ENCODE assay signal across 1 cellular context in the genomic region with DNA sequence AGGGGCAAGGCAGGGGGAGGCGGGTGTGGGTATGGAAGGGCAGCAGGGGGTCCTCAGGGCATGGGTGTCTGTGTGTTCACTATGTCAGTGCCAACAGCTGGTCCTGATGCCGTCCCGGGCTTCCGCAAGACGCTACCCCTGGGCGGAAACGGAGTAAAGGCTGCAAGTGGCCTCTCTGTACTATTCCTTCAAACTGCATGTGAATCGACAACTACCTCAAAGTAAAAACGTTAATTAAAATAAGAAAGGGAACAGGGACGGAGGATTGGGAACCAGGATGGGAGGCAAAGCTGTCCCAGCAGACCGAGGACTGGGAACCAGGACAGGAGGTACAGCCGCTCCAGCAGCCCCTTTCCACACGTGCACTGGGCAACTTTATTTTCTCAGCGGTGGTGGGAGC.
A peak's percentile ranks its signal among the peaks of the same experiment; 100 is the strongest.
TF ChIP-seq lines count a peak whose summit lies in the region.

No MANE protein-coding gene starts in this region.

TF ChIP-seq in H1, 55 proteins besides CTCF, POLR2A, EP300 and RAD21:
- TF ChIP-seq TBP (IDR thresholded peaks at IDR 0.05; ENCODE audit: low read depth, low read length) (peak; percentile 85), BACH1 (IDR thresholded peaks at IDR 0.05; ENCODE audit: low read length) (no peak)
